In the genomic region with DNA sequence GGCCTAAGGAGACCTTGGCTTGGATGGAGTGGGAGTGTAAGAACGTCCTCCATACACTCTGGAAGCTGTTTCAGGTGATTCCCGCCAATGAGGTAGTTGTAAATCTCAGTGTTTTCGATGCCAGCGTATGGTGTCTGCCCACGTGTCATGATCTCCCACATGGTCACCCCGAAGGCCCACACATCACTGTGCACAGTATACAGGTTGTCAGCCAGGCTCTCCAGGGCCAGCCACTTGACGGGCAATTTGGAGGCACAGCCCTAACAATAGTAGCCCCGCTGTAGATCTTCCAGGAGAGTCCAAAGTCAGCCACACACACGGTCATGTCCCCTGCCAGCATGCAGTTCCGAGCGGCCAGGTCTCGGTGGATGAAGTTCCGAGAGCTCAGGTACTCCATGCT, we compare ENCODE assay signal across 26 cellular contexts.
"Had no signal": no experiment of that assay in that cellular context is flagged by ENCODE, and none has a peak within 500 bp of the region (broad histone marks: within the 10 kb centered on the region; RNA-seq: fewer than 3 reads in every experiment).

No MANE protein-coding gene starts in this region.

- H3K27ac Mint-ChIP-seq: memory B cell; natural killer cell; neural progenitor cell; stimulated activated memory B cell treated with anti-CD40 and anti-IgM and Interleukin-4, amounts not matched to agents 10 μg/mL and 1 μg/mL and 100 μg/mL, for 72 hours; type B pancreatic cell had no signal

- H3K36me3 ChIP-seq: neural progenitor cell, prostate gland, uterus had no signal

- H3K27me3 Mint-ChIP-seq: memory B cell; stimulated activated memory B cell treated with anti-CD40 and anti-IgM and Interleukin-4, amounts not matched to agents 10 μg/mL and 1 μg/mL and 100 μg/mL, for 72 hours; type B pancreatic cell had no signal

- ATAC-seq: gastroesophageal sphincter; stimulated activated memory B cell treated with anti-CD40 and anti-IgM and Interleukin-4, amounts not matched to agents 10 μg/mL and 1 μg/mL and 100 μg/mL, for 72 hours; stimulated activated naive CD8-positive, alpha-beta T cell treated with anti-CD3 and anti-CD28 coated beads, Interleukin-15, Interleukin-2, amounts not matched to agents 100 U/mL and 50 U/mL, for 24 hours had no signal

- H3K9ac ChIP-seq: neural progenitor cell, parathyroid adenoma had no signal

- H3K9me3 ChIP-seq: prostate gland, testis, uterus had no signal

- H3K27ac ChIP-seq: epithelial cell of prostate, gastroesophageal sphincter, heart left ventricle, hepatocyte, neural progenitor cell, parathyroid adenoma, prostate gland, right atrium auricular region, sigmoid colon, testis, tibial artery, uterus had no signal

- H3K4me3 ChIP-seq: gastroesophageal sphincter, heart left ventricle, hepatocyte, lung, neural progenitor cell, prostate gland, right atrium auricular region, sigmoid colon, testis, tibial artery, uterus had no signal

- H3K4me1 ChIP-seq: gastroesophageal sphincter, heart left ventricle, neural progenitor cell, parathyroid adenoma, prostate gland, right atrium auricular region, sigmoid colon, testis, tibial artery, uterus had no signal

- H3K27me3 ChIP-seq: gastroesophageal sphincter, heart left ventricle, hepatocyte, neural progenitor cell, right atrium auricular region, sigmoid colon, testis, tibial artery, uterus had no signal

- H2AFZ ChIP-seq: hepatocyte, neural progenitor cell, parathyroid adenoma had no signal

- H3K4me3 Mint-ChIP-seq: memory B cell; natural killer cell; neural progenitor cell; stimulated activated memory B cell treated with anti-CD40 and anti-IgM and Interleukin-4, amounts not matched to agents 10 μg/mL and 1 μg/mL and 100 μg/mL, for 72 hours; type B pancreatic cell had no signal

- H3K4me1 Mint-ChIP-seq: memory B cell; natural killer cell; neural progenitor cell; stimulated activated memory B cell treated with anti-CD40 and anti-IgM and Interleukin-4, amounts not matched to agents 10 μg/mL and 1 μg/mL and 100 μg/mL, for 72 hours had no signal

- DNase-seq: cerebellar nuclear complex; cortex of kidney; foreskin fibroblast; heart left ventricle; left cardiac atrium; natural killer cell; sigmoid colon; stimulated activated CD4-positive, alpha-beta T cell treated with anti-CD3 and anti-CD28 coated beads, Interleukin-2, amount 100 ng/mL, for 24 hours; stimulated activated CD4-positive, alpha-beta T cell treated with anti-CD3 and anti-CD28 coated beads, Interleukin-4, amount 100 ng/mL, for 24 hours; stimulated activated naive CD8-positive, alpha-beta T cell treated with anti-CD3 and anti-CD28 coated beads, Interleukin-15, Interleukin-2, amounts not matched to agents 100 U/mL and 50 U/mL, for 24 hours; substantia nigra; testis; tibial artery; uterus had no signal

- H3K79me2 ChIP-seq: parathyroid adenoma had no signal

- FAIRE-seq: islet of Langerhans had no signal

- H3K4me2 ChIP-seq: hepatocyte, neural progenitor cell had no signal
